Comparison of ENCODE assay signal across 9 cellular contexts in the genomic region with DNA sequence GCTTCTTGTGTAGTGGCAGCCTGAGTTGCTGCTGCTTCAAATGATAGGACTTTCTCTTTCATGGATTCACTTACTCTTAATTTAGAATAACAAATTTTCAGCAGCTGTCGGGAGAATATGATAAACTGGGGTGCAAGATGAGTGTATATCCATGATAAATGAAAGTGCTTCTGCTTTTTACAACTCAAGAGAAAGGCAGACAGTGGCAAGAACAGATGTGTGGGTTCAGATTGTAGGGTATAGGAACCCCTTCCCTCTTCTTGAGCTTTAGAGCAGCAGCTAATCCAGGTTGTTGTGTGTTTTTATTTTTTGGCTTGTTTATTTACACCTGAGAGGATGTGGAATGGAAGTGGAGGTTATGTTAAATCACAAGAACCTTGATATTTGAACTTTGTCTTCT. TPM values are rescaled to one million over a fixed set of nuclear protein-coding genes. Genes with fewer than 3 reads are reported as not detected.
DNase-seq lines count a peak whose midpoint lies in the region; ATAC-seq and TF ChIP-seq lines count a peak whose summit lies in the region.
"Had no signal": no experiment of that assay in that cellular context is flagged by ENCODE, and none has a peak within 500 bp of the region (broad histone marks: within the 10 kb centered on the region; RNA-seq: fewer than 3 reads in every experiment).

No MANE protein-coding gene starts in this region.

- H3K9me3 Mint-ChIP-seq in CD8-positive, alpha-beta T cell = no peaks in the 10 kb centered on the region
- H3K9me3 Mint-ChIP-seq in effector memory CD8-positive, alpha-beta T cell = no peaks in the 10 kb centered on the region
- H3K9me3 Mint-ChIP-seq in neural crest cell = peaks cover 12% of the 10 kb centered on the region

- H4K20me1 ChIP-seq in OCI-LY3 (ENCODE audit: insufficient read depth, low read length) = peaks cover 4% of the 10 kb centered on the region; the same call in 1 of the 2 replicates

- CTCF ChIA-PET in CD8-positive, alpha-beta T cell (lab: Charles Lee) = interaction anchor here (1.3 kb wide), 1 partner anchor 175 kb away, joined by 3 read pairs; no protein-coding TSS in a partner anchor

- H3K36me3 Mint-ChIP-seq in CD8-positive, alpha-beta T cell = peaks cover 24% of the 10 kb centered on the region
- peaks cover 11% of the 10 kb centered on the region for H3K36me3 Mint-ChIP-seq in effector memory CD8-positive, alpha-beta T cell (ENCODE audit: insufficient read depth)
- H3K36me3 Mint-ChIP-seq in neural crest cell (ENCODE audit: low read depth) = peaks cover 17% of the 10 kb centered on the region

- no peak for ATAC-seq in CD8-positive, alpha-beta T cell
- ATAC-seq in effector memory CD8-positive, alpha-beta T cell (replicated peaks) = no peak
- ATAC-seq in GM21723 (IDR thresholded peaks at IDR 0.05; ENCODE audit: unreplicated experiment) (no peak), left lobe of liver (no peak)
- ATAC-seq: activated CD4-positive, CD25-positive, alpha-beta regulatory T cell treated with anti-CD3 and anti-CD28 coated beads, Interleukin-2, amount 50 U/mL, for 24 hours had no signal

- peak overlapping the region; percentile 94 for H3K27ac Mint-ChIP-seq in CD8-positive, alpha-beta T cell
- H3K27ac Mint-ChIP-seq in effector memory CD8-positive, alpha-beta T cell = peak overlapping the region; percentile 95 to 98
- H3K27ac Mint-ChIP-seq in neural crest cell (ENCODE audit: unreplicated experiment) = peak overlapping the region; percentile 40

- H3K4me1 Mint-ChIP-seq in CD8-positive, alpha-beta T cell (ENCODE audit: low read depth) = peaks cover 52% of the 10 kb centered on the region
- H3K4me1 Mint-ChIP-seq in effector memory CD8-positive, alpha-beta T cell (ENCODE audit: low read depth in 2 of 2) = peaks cover 29 to 39% of the 10 kb centered on the region in 2 donors
- peaks cover 29% of the 10 kb centered on the region for H3K4me1 Mint-ChIP-seq in neural crest cell

- H3K79me2 ChIP-seq in OCI-LY3 (ENCODE audit: low read length) = peaks cover 51% of the 10 kb centered on the region

- no peaks in the 10 kb centered on the region for H3K36me3 ChIP-seq in CD8-positive, alpha-beta T cell (ENCODE audit: insufficient read depth, low read length)
- peaks cover 9% of the 10 kb centered on the region for H3K36me3 ChIP-seq in OCI-LY3 (replicated peaks; ENCODE audit: low read depth, low read length)

- H3K9me3 ChIP-seq in CD8-positive, alpha-beta T cell (ENCODE audit: low read length) = no peaks in the 10 kb centered on the region
- H3K9me3 ChIP-seq in OCI-LY3 (ENCODE audit: insufficient read depth, low read length) = no peaks in the 10 kb centered on the region

- no peak for DNase-seq in CD8-positive, alpha-beta T cell
- no peak for DNase-seq in effector memory CD8-positive, alpha-beta T cell
- DNase-seq in neural crest cell (ENCODE audit: low read depth, low spot score) = no peak
- no peak for DNase-seq in AG20443 (ENCODE audit: low spot score)
- no peak for DNase-seq in NCI-H2107 (lab: John Stamatoyannopoulos, UW)
- no peak for DNase-seq in left lobe of liver (ENCODE audit: low spot score)

- peak overlapping the region; percentile 97 for H3K4me3 Mint-ChIP-seq in CD8-positive, alpha-beta T cell
- H3K4me3 Mint-ChIP-seq in effector memory CD8-positive, alpha-beta T cell = peak overlapping the region; percentile 92 to 99
- peak overlapping the region; percentile 93 for H3K4me3 Mint-ChIP-seq in neural crest cell

- intact Hi-C loops in CD8-positive, alpha-beta T cell (cut with DNase I, micrococcal nuclease) = loop anchor here (1.0 to 10.0 kb wide), 5 partner anchors 81 to 394 kb away; a partner anchor contains a TSS

- peak overlapping the region; percentile 79 for H3K4me2 ChIP-seq in OCI-LY3 (ENCODE audit: low read length)

- H3K27me3 ChIP-seq in CD8-positive, alpha-beta T cell (ENCODE audit: insufficient read depth, low read length) = no peaks in the 10 kb centered on the region
- H3K27me3 ChIP-seq in OCI-LY3 (ENCODE audit: low read depth, low read length) = no peaks in the 10 kb centered on the region

- H3K4me3 ChIP-seq in CD8-positive, alpha-beta T cell (ENCODE audit: low read depth, low read length) = peak overlapping the region; percentile 90
- H3K4me3 ChIP-seq in OCI-LY3 (ENCODE audit: low read length) = peak overlapping the region; percentile 97

- peaks cover 6% of the 10 kb centered on the region for H3K4me1 ChIP-seq in CD8-positive, alpha-beta T cell (ENCODE audit: insufficient read depth, low read length)
- peaks cover 22% of the 10 kb centered on the region for H3K4me1 ChIP-seq in OCI-LY3 (ENCODE audit: low read length)

- TF ChIP-seq CTCF in CD8-positive, alpha-beta T cell (IDR thresholded peaks at IDR 0.05) = no peak
- no peak for TF ChIP-seq CTCF in OCI-LY3 (IDR thresholded peaks at IDR 0.05; ENCODE audit: low read depth, low read length)
- TF ChIP-seq CTCF in neural crest cell (conservative IDR thresholded peaks at IDR 0.05) = no peak

- H3K9ac ChIP-seq in OCI-LY3 (ENCODE audit: low read length) = peak overlapping the region; percentile 97

- 0 out of 2 replicates have a peak overlapping the region, but pooled peaks have one; percentile 84 for H2AFZ ChIP-seq in OCI-LY3 (ENCODE audit: low read depth, low read length)

- peak overlapping the region; percentile 89 for H3K27ac ChIP-seq in CD8-positive, alpha-beta T cell (ENCODE audit: low read depth, low read length)
- H3K27ac ChIP-seq in OCI-LY3 (ENCODE audit: low read length) = peak overlapping the region; percentile 96

- POLR2A ChIA-PET in CD8-positive, alpha-beta T cell (lab: Charles Lee) = no interaction called here

- H3K27me3 Mint-ChIP-seq in CD8-positive, alpha-beta T cell (ENCODE audit: low read depth) = no peaks in the 10 kb centered on the region
- H3K27me3 Mint-ChIP-seq in effector memory CD8-positive, alpha-beta T cell = no peaks in the 10 kb centered on the region
- no peaks in the 10 kb centered on the region for H3K27me3 Mint-ChIP-seq in neural crest cell (ENCODE audit: low read depth)

RNA-seq across cellular contexts. Expression of a gene that starts 1.1 kb away (rescaled TPM):
- 10 to 100 TPM; 37.3 to 39.5 TPM for total RNA-seq in CD8-positive, alpha-beta T cell
- total RNA-seq in neural crest cell = 74.9 and 78.7 TPM in 2 replicates
- 10.5 TPM for total RNA-seq in left lobe of liver

RNA-seq across cellular contexts. Expression of a gene that starts 1.3 kb away (rescaled TPM):
- under 1 TPM; 0.27 to 0.92 TPM for total RNA-seq in CD8-positive, alpha-beta T cell
- 5.0 and 8.2 TPM in 2 replicates for total RNA-seq in neural crest cell
- total RNA-seq in left lobe of liver = 2.5 TPM

Comparison
In these comparisons a context has a peak if more than half of its experiments do, and no peak if none do; other contexts are left out.
1. H3K27ac Mint-ChIP-seq: peak in every context shown above with its lines; median percentile 96 in effector memory CD8-positive, alpha-beta T cell; 94 in CD8-positive, alpha-beta T cell; 40 in neural crest cell.